1 cellular context compared by ENCODE assay signal in genomic region chr1:246532519-246532918, GRCh38.
TF ChIP-seq lines count a peak whose summit lies in the region.

No MANE protein-coding gene starts in this region.

TF ChIP-seq in IMR-90, 13 proteins besides CTCF, POLR2A, EP300 and RAD21:
- TF ChIP-seq CHD1 (IDR thresholded peaks at IDR 0.05; ENCODE audit: low read depth, low read length) = no peak
- TF ChIP-seq FOS (IDR thresholded peaks at IDR 0.05; ENCODE audit: low read depth, low read length) = no peak
TF ChIP-seq in IMR-90: peak in this region for 0.
